In genomic region chr15:52090193-52090592, GRCh38 we compare ENCODE assay signal across 31 cellular contexts. TPM values are rescaled to one million over a fixed set of nuclear protein-coding genes. Genes with fewer than 3 reads are reported as not detected.
"Had no signal": no experiment of that assay in that cellular context is flagged by ENCODE, and none has a peak within 500 bp of the region (broad histone marks: within the 10 kb centered on the region; RNA-seq: fewer than 3 reads in every experiment).

No MANE protein-coding gene starts in this region.

- H3K27ac ChIP-seq: neural progenitor cell, ovary, parathyroid adenoma, psoas muscle, skin epidermis, spleen, suprapubic skin, testis, tibial artery, transverse colon, upper lobe of right lung, uterus had no signal

- DNase-seq: natural killer cell; occipital lobe; ovary; posterior cingulate gyrus; psoas muscle; right cardiac atrium; spleen; stimulated activated CD4-positive, alpha-beta T cell treated with anti-CD3 and anti-CD28 coated beads, Interleukin-12 subunit alpha, Interleukin-12 subunit beta, amount 100 ng/mL, for 4 hours; stimulated activated CD4-positive, alpha-beta T cell treated with anti-CD3 and anti-CD28 coated beads, Interleukin-1b, Interleukin-23, amount 100 ng/mL, for 48 hours; stimulated activated CD4-positive, alpha-beta T cell treated with anti-CD3 and anti-CD28 coated beads, Interleukin-4, amount 100 ng/mL, for 1 hour; stimulated activated CD4-positive, alpha-beta T cell treated with anti-CD3 and anti-CD28 coated beads, Interleukin-4, amount 100 ng/mL, for 4 hours; stimulated activated CD8-positive, alpha-beta memory T cell treated with anti-CD3 and anti-CD28 coated beads, Interleukin-4, amount 100 ng/mL, for 48 hours; stimulated activated naive CD4-positive, alpha-beta T cell; stimulated activated naive CD8-positive, alpha-beta T cell treated with anti-CD3 and anti-CD28 coated beads, Interleukin-15, amount 100 ng/mL, for 72 hours; stimulated activated naive CD8-positive, alpha-beta T cell treated with anti-CD3 and anti-CD28 coated beads, Interleukin-15, Interleukin-2, amounts not matched to agents 100 U/mL and 50 U/mL, for 24 hours; substantia nigra; testis; tibial artery; transverse colon; upper lobe of right lung; uterus had no signal

- H3K4me3 ChIP-seq: neural progenitor cell, ovary, psoas muscle, skin epidermis, smooth muscle cell, spleen, suprapubic skin, testis, tibial artery, transverse colon, upper lobe of right lung, uterus had no signal

- H3K27me3 ChIP-seq: neural progenitor cell, ovary, spleen, suprapubic skin, testis, tibial artery, transverse colon, upper lobe of right lung, uterus had no signal

- H3K9me3 ChIP-seq: suprapubic skin, testis had no signal

- H2AFZ ChIP-seq: neural progenitor cell, parathyroid adenoma had no signal

- H3K9ac ChIP-seq: neural progenitor cell, parathyroid adenoma had no signal

- H3K36me3 ChIP-seq: neural progenitor cell, ovary, spleen, suprapubic skin, tibial artery, transverse colon, upper lobe of right lung, uterus had no signal

- H3K4me2 ChIP-seq: neural progenitor cell, smooth muscle cell had no signal

- H3K4me1 ChIP-seq: neural progenitor cell, parathyroid adenoma had no signal

- H3K79me2 ChIP-seq: parathyroid adenoma had no signal

- ATAC-seq: natural killer cell; psoas muscle; right cardiac atrium; sciatic nerve; stimulated activated memory B cell treated with anti-CD40 and anti-IgM and Interleukin-4, amounts not matched to agents 10 μg/mL and 1 μg/mL and 100 μg/mL, for 72 hours; stimulated activated naive CD8-positive, alpha-beta T cell treated with anti-CD3 and anti-CD28 coated beads, Interleukin-15, amount 100 ng/mL, for 72 hours; stimulated activated naive CD8-positive, alpha-beta T cell treated with anti-CD3 and anti-CD28 coated beads, Interleukin-15, Interleukin-2, amounts not matched to agents 100 U/mL and 50 U/mL, for 24 hours; upper lobe of right lung had no signal

RNA-seq across cellular contexts. Expression of gene BCL2L10, which starts 22.4 kb away (rescaled TPM):
- total RNA-seq: osteoblast, psoas muscle, right cardiac atrium, sciatic nerve, upper lobe of right lung, urinary bladder had no signal
- polyA plus RNA-seq: neural cell, smooth muscle cell had no signal
